28 cellular contexts compared by ENCODE assay signal in genomic region chr1:14535619-14536355, GRCh38.
"Had no signal": no experiment of that assay in that cellular context is flagged by ENCODE, and none has a peak within 500 bp of the region (broad histone marks: within the 10 kb centered on the region; RNA-seq: fewer than 3 reads in every experiment).

No MANE protein-coding gene starts in this region.

- DNase-seq: activated B cell treated with CpG ODN at 0.5 μM for 24 hours; activated CD4-positive, alpha-beta memory T cell treated with anti-CD3 and anti-CD28 coated beads for 36 hours; activated CD4-positive, alpha-beta T cell treated with anti-CD3 and anti-CD28 coated beads for 1 hour; activated CD4-positive, alpha-beta T cell treated with anti-CD3 and anti-CD28 coated beads, Interleukin-2, amount 10 ng/mL, durations not matched to agents 24 days and 14 days; activated CD8-positive, alpha-beta memory T cell treated with anti-CD3 and anti-CD28 coated beads, Interleukin-2, amount 50 U/mL, for 4 hours; aorta; caudate nucleus; Karpas-422; MM.1S; NCI-H1105; NCI-H1436; NCI-H187 treated with DMSO at 0.1 percent for 48 hours; NCI-H2081 treated with DMSO at 0.1 percent for 48 hours; NCI-H2171; NCI-H2227 treated with DMSO at 0.1 percent for 48 hours; NCI-H446 treated with DMSO at 0.1 percent for 48 hours; NCI-H524 treated with DMSO at 0.1 percent for 48 hours; NCI-H82; OCI-M1; RPMI8226; T-cell; T-helper 2 cell; T1000 had no signal

- H3K4me1 ChIP-seq: breast epithelium had no signal

- H3K4me1 Mint-ChIP-seq: activated CD4-positive, alpha-beta T cell treated with anti-CD3 and anti-CD28 coated beads, Interleukin-2, amount 10 ng/mL, durations not matched to agents 24 days and 14 days; activated naive CD4-positive, alpha-beta T cell treated with anti-CD3 and anti-CD28 coated beads, Interleukin-2, amount 50 U/mL, for 24 hours; T-cell had no signal

- H3K4me3 ChIP-seq: breast epithelium, SK-N-MC had no signal

- ATAC-seq: Panc1, Right ventricle myocardium inferior, T-cell had no signal

- H3K4me3 Mint-ChIP-seq: activated B cell treated with CpG ODN at 0.5 μM for 24 hours; activated CD4-positive, alpha-beta memory T cell treated with anti-CD3 and anti-CD28 coated beads for 36 hours; activated CD4-positive, alpha-beta T cell treated with anti-CD3 and anti-CD28 coated beads, Interleukin-2, amount 10 ng/mL, durations not matched to agents 24 days and 14 days; activated naive CD4-positive, alpha-beta T cell treated with anti-CD3 and anti-CD28 coated beads, Interleukin-2, amount 50 U/mL, for 24 hours; T-cell had no signal

- H3K9me3 Mint-ChIP-seq: activated B cell treated with CpG ODN at 0.5 μM for 24 hours; activated CD4-positive, alpha-beta memory T cell treated with anti-CD3 and anti-CD28 coated beads for 36 hours; activated naive CD4-positive, alpha-beta T cell treated with anti-CD3 and anti-CD28 coated beads, Interleukin-2, amount 50 U/mL, for 24 hours; T-cell had no signal

- H3K27ac ChIP-seq: breast epithelium, SK-N-MC had no signal

- H3K36me3 Mint-ChIP-seq: activated CD4-positive, alpha-beta memory T cell treated with anti-CD3 and anti-CD28 coated beads for 36 hours; activated naive CD4-positive, alpha-beta T cell treated with anti-CD3 and anti-CD28 coated beads, Interleukin-2, amount 50 U/mL, for 24 hours; T-cell had no signal

- H3K36me3 ChIP-seq: breast epithelium had no signal

- H3K27me3 ChIP-seq: breast epithelium had no signal

- H3K27me3 Mint-ChIP-seq: activated CD4-positive, alpha-beta memory T cell treated with anti-CD3 and anti-CD28 coated beads for 36 hours; activated CD4-positive, alpha-beta T cell treated with anti-CD3 and anti-CD28 coated beads, Interleukin-2, amount 10 ng/mL, durations not matched to agents 24 days and 14 days had no signal

- H3K27ac Mint-ChIP-seq: activated B cell treated with CpG ODN at 0.5 μM for 24 hours; activated CD4-positive, alpha-beta memory T cell treated with anti-CD3 and anti-CD28 coated beads for 36 hours; activated CD4-positive, alpha-beta T cell treated with anti-CD3 and anti-CD28 coated beads, Interleukin-2, amount 10 ng/mL, durations not matched to agents 24 days and 14 days; activated naive CD4-positive, alpha-beta T cell treated with anti-CD3 and anti-CD28 coated beads, Interleukin-2, amount 50 U/mL, for 24 hours; T-cell had no signal

- H3K9me3 ChIP-seq: breast epithelium had no signal
